Comparison of ENCODE assay signal across 8 cellular contexts in genomic region chr18:62522178-62522509, GRCh38. TPM values are rescaled to one million over a fixed set of nuclear protein-coding genes. Genes with fewer than 3 reads are reported as not detected.
DNase-seq lines count a peak whose midpoint lies in the region; ATAC-seq and TF ChIP-seq lines count a peak whose summit lies in the region.

No MANE protein-coding gene starts in this region.

- H3K36me3 ChIP-seq in GM23338 (ENCODE audit: insufficient read depth) = no peaks in the 10 kb centered on the region
- H3K36me3 ChIP-seq in ectodermal cell (ENCODE audit: control insufficient read depth, insufficient read depth, low read length) = no peaks in the 10 kb centered on the region

- TF ChIP-seq CTCF in GM13977 (IDR thresholded peaks at IDR 0.05; ENCODE audit: extremely low read depth, insufficient read depth, missing control alignments) (no peak), GM23338 (conservative IDR thresholded peaks at IDR 0.05; ENCODE audit: low read depth in 2 of 2) (no peak), natural killer cell (IDR thresholded peaks at IDR 0.05) (no peak)

- H3K4me3 Mint-ChIP-seq in GM23338 = peak overlapping the region; percentile 89
- H3K4me3 Mint-ChIP-seq in natural killer cell = peak overlapping the region; percentile 91

- H3K9me3 Mint-ChIP-seq in GM23338 = peaks cover 3% of the 10 kb centered on the region; the same call in 2 of the 3 replicates
- no peaks in the 10 kb centered on the region for H3K9me3 Mint-ChIP-seq in natural killer cell

- H3F3A ChIP-seq in GM23338 (replicated peaks; ENCODE audit: low read depth) = no peaks in the 10 kb centered on the region

- in situ Hi-C loops in GM13977 (cut with MboI; ENCODE audit: low pct_unique_long_range_greater_than_20kb, low sequenced_read_pairs, unreplicated experiment) = no loop called here

- intact Hi-C loops in natural killer cell (cut with micrococcal nuclease) = loop anchor here (5.0 to 10.0 kb wide), 2 partner anchors 193 to 900 kb away; partner anchors contain the start of genes PHLPP1 and VPS4B

- H3K36me3 Mint-ChIP-seq in GM23338 (ENCODE audit: low read depth) (peaks cover 3% of the 10 kb centered on the region; the same call in 1 of the 3 replicates), natural killer cell (no peaks in the 10 kb centered on the region)

- H3K27me3 ChIP-seq in GM23338 (ENCODE audit: insufficient read depth) = peaks cover 41% of the 10 kb centered on the region
- peaks cover 60% of the 10 kb centered on the region for H3K27me3 ChIP-seq in ectodermal cell (ENCODE audit: control insufficient read depth, insufficient read depth, low read length, poor library complexity, severe bottlenecking)

- H2AFZ ChIP-seq in GM23338 = peak overlapping the region; percentile 77

- H3K27ac ChIP-seq in GM23338 (ENCODE audit: low read depth) (no peak overlapping the region), ectodermal cell (ENCODE audit: insufficient read depth, low read depth, low read length, poor library complexity, severe bottlenecking) (no peak overlapping the region)

- H3K4me1 ChIP-seq in GM23338 (ENCODE audit: insufficient read depth) (peaks cover 17% of the 10 kb centered on the region), ectodermal cell (ENCODE audit: control insufficient read depth, insufficient read depth, low read length) (peaks cover 7% of the 10 kb centered on the region)

- H3K4me1 Mint-ChIP-seq in GM23338 (peaks cover 22% of the 10 kb centered on the region), natural killer cell (peaks cover 23 to 28% of the 10 kb centered on the region in 2 donors)

- no peak overlapping the region for H3K27ac Mint-ChIP-seq in GM23338
- peak overlapping the region; percentile 78 to 87 for H3K27ac Mint-ChIP-seq in natural killer cell

- peak overlapping the region; percentile 76 for H3K4me3 ChIP-seq in GM23338
- peak overlapping the region; percentile 61 for H3K4me3 ChIP-seq in ectodermal cell (ENCODE audit: insufficient read depth, low read depth, low read length)

- WGBS in ectodermal cell, 2 experiments = 0% methylated on average over 32 of the region's 32 CpGs

- H3K27me3 Mint-ChIP-seq in GM23338 (ENCODE audit: insufficient read depth, low read depth, poor library complexity) (peaks cover 31% of the 10 kb centered on the region), natural killer cell (ENCODE audit: low read depth in 2 of 2) (peaks cover 0 to 7% of the 10 kb centered on the region in 2 donors)

- DNase-seq in GM13977 (ENCODE audit: low spot score) (peak; percentile 23), GM23338 (ENCODE audit: low spot score) (no peak), NCI-H2171 (lab: John Stamatoyannopoulos, UW) (peak; percentile 22), natural killer cell (no peak), iPS-NIHi11 (ENCODE audit: low spot score) (no peak), pons (ENCODE audit: low spot score) (no peak)
- DNase-seq in stimulated activated CD4-positive, alpha-beta T cell treated with anti-CD3 and anti-CD28 coated beads, Interleukin-15, amount 100 ng/mL, for 24 hours = no peak

- H3K4me2 ChIP-seq in GM23338 = peak overlapping the region; percentile 75

- no peaks in the 10 kb centered on the region for H3K9me3 ChIP-seq in ectodermal cell (ENCODE audit: control insufficient read depth, low read length)

- H3K9me2 ChIP-seq in GM23338 (ENCODE audit: insufficient read depth) = no peaks in the 10 kb centered on the region

- peaks cover 13% of the 10 kb centered on the region for H3K79me2 ChIP-seq in GM23338 (replicated peaks; ENCODE audit: insufficient read depth)

- ATAC-seq in GM23338 = peak; percentile 20
- no peak for ATAC-seq in natural killer cell

- peaks cover 14% of the 10 kb centered on the region for H4K20me1 ChIP-seq in GM23338 (replicated peaks; ENCODE audit: insufficient read depth)

TF ChIP-seq in GM23338, 12 proteins besides CTCF, POLR2A, EP300 and RAD21:
- TF ChIP-seq ZNF331 (CRISPR knock-in tag; IDR thresholded peaks at IDR 0.05; ENCODE audit: low read depth) = no peak

RNA-seq across cellular contexts. Expression of gene ZCCHC2, which starts 0.7 kb away (rescaled TPM):
- total RNA-seq in GM23338 (2014; rRNA removed; shearing (Covaris generic)) = 14.4 and 15.4 TPM in 2 replicates
- 4.9 and 5.4 TPM in 2 replicates for polyA plus RNA-seq in GM23338 (2016; fragmentation: Nextera tagmentation; extraction: Ambion mirVana)
- 6.3 TPM for polyA plus RNA-seq in ectodermal cell (2013, experiment 1 of 4)
- 6.3 TPM for polyA plus RNA-seq in ectodermal cell (2013, experiment 2 of 4)
- 5.2 TPM for polyA plus RNA-seq in ectodermal cell (2013, experiment 3 of 4)
- 5.2 TPM for polyA plus RNA-seq in ectodermal cell (2013, experiment 4 of 4)
- total RNA-seq in natural killer cell = 10 to 100 TPM; 50.4 to 81.2 (median 59.6) TPM

Comparison
In these comparisons a context has a peak if more than half of its experiments do, and no peak if none do; other contexts are left out.
1. DNase-seq: peak in GM13977 (single experiment) and NCI-H2171 (single experiment); none in GM23338 (single experiment), natural killer cell (single experiment), stimulated activated CD4-positive, alpha-beta T cell treated with anti-CD3 and anti-CD28 coated beads, Interleukin-15, amount 100 ng/mL, for 24 hours (single experiment), iPS-NIHi11 (single experiment) and pons (single experiment).